19 cellular contexts compared by ENCODE assay signal in genomic region chr1:100629391-100629790, GRCh38.
"Had no signal": no experiment of that assay in that cellular context is flagged by ENCODE, and none has a peak within 500 bp of the region (broad histone marks: within the 10 kb centered on the region; RNA-seq: fewer than 3 reads in every experiment).

No MANE protein-coding gene starts in this region.

- H3K36me3 ChIP-seq: lower lobe of right lung, WERI-Rb-1 had no signal

- H3K9me3 ChIP-seq: lower lobe of right lung, psoas muscle had no signal

- DNase-seq: activated CD4-positive, alpha-beta T cell treated with anti-CD3 and anti-CD28 coated beads for 48 hours; activated CD8-positive, alpha-beta memory T cell treated with anti-CD3 and anti-CD28 coated beads, Interleukin-2, amount 50 U/mL, for 48 hours; activated CD8-positive, alpha-beta T cell treated with anti-CD3 and anti-CD28 coated beads, Interleukin-2, amount 10 ng/mL, durations not matched to agents 7 days and 5 days; activated naive CD8-positive, alpha-beta T cell treated with anti-CD3 and anti-CD28 coated beads, Interleukin-2, amount 10 ng/mL, durations not matched to agents 7 days and 5 days; central memory CD4-positive, alpha-beta T cell; cortex of kidney; effector memory CD4-positive, alpha-beta T cell; hypothalamus; left cardiac atrium; lower lobe of right lung; naive thymus-derived CD4-positive, alpha-beta T cell; psoas muscle; stimulated activated CD4-positive, alpha-beta T cell treated with anti-CD3 and anti-CD28 coated beads, Interleukin-2, amount 100 ng/mL, for 48 hours; stimulated activated naive CD4-positive, alpha-beta T cell treated with Interleukin-2 at 50 U/mL for 16 hours; T-cell; T1000; WERI-Rb-1 had no signal

- ATAC-seq: activated CD8-positive, alpha-beta T cell treated with anti-CD3 and anti-CD28 coated beads, Interleukin-2, amount 10 ng/mL, durations not matched to agents 7 days and 5 days; lower lobe of right lung; naive thymus-derived CD4-positive, alpha-beta T cell; psoas muscle; sciatic nerve; T-cell had no signal

- H3K4me1 ChIP-seq: psoas muscle had no signal

- H3K27ac ChIP-seq: epithelial cell of prostate, lower lobe of right lung, psoas muscle, WERI-Rb-1 had no signal

- H3K4me3 ChIP-seq: lower lobe of right lung, psoas muscle had no signal
